In the genomic region with DNA sequence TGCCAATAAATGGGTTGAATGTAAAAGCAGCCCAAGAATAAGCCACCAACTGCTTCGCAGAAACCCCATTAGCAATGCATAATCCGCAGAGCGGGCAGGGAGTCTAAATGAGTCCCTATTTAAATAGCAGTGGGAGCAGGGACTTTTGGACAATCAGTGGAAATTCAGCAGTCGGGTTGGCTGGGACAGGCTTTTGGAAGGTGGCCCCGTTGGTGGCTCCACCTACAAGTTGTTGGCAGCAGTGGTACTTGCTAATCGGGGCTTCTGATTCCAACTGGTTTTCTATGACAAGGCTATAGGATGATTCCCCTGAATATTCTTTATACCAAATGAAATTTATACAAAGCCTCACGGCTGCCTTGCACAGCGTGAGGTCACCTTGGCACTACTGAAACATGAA, we compare ENCODE assay signal across 21 cellular contexts.
DNase-seq lines count a peak whose midpoint lies in the region; ATAC-seq, FAIRE-seq and TF ChIP-seq lines count a peak whose summit lies in the region.
"Had no signal": no experiment of that assay in that cellular context is flagged by ENCODE, and none has a peak within 500 bp of the region (broad histone marks: within the 10 kb centered on the region; RNA-seq: fewer than 3 reads in every experiment).

No MANE protein-coding gene starts in this region.

- H3K27me3 ChIP-seq in left ventricle myocardium inferior (ENCODE audit: low read depth): no peaks in the 10 kb centered on the region
- H3K27me3 ChIP-seq: SJSA1 had no signal

- H3K4me1 Mint-ChIP-seq in WTC11: peaks cover 15% of the 10 kb centered on the region

- H3K4me1 ChIP-seq in left ventricle myocardium inferior: peaks cover 37% of the 10 kb centered on the region

- intact Hi-C loops in left ventricle myocardium inferior (cut with micrococcal nuclease): no loop called here
- intact Hi-C loops in posterior cingulate gyrus (cut with DNase I): no loop called here

- no peak overlapping the region for H3K27ac Mint-ChIP-seq in WTC11

- H3K36me3 Mint-ChIP-seq in WTC11: peaks cover 33% of the 10 kb centered on the region

- no peak overlapping the region for H3K4me3 Mint-ChIP-seq in WTC11

- in situ Hi-C loops in G401 (cut with HindIII; ENCODE audit: low sequenced_read_pairs): no loop called here

- TF ChIP-seq CTCF in WTC11 (IDR thresholded peaks at IDR 0.05) (no peak), left ventricle myocardium inferior (IDR thresholded peaks at IDR 0.05; ENCODE audit: borderline replicate concordance) (no peak), foreskin fibroblast (IDR thresholded peaks at IDR 0.05; ENCODE audit: low read depth, low read length) (no peak)

- H3K9me3 Mint-ChIP-seq in WTC11: no peaks in the 10 kb centered on the region

- CTCF ChIA-PET in WTC11 (lab: Charles Lee): no interaction called here

- ATAC-seq in WTC11: peak; percentile 32; the same call in 1 of the 2 replicates
- ATAC-seq: A549 had no signal

- H3K36me3 ChIP-seq in left ventricle myocardium inferior: peaks cover 40% of the 10 kb centered on the region

- POLR2A ChIA-PET in WTC11 (lab: Charles Lee): no interaction called here

- H3K27me3 Mint-ChIP-seq in WTC11 (ENCODE audit: low read depth): no peaks in the 10 kb centered on the region

- FAIRE-seq in GM19239 (lab: Jason Lieb, UNC): no peak
- FAIRE-seq: A549, H54, RCC 7860 had no signal

- peak overlapping the region; percentile 19 for H3K27ac ChIP-seq in left ventricle myocardium inferior (replicated peaks)
- H3K27ac ChIP-seq: A549, SJSA1 had no signal

- DNase-seq in G401 (ENCODE audit: low spot score) (peak; percentile 9), WTC11 (ENCODE audit: low spot score) (no peak), left ventricle myocardium inferior (no peak), posterior cingulate gyrus (peak in 6 of 10 donors; percentile 8 to 86 (median 20)), GM19239 (ENCODE audit: insufficient read length, low spot score) (no peak), NCI-H526 (lab: John Stamatoyannopoulos, UW) (no peak), foreskin fibroblast (no peak)
- DNase-seq: Calu3, DMS79 treated with DMSO at 0.1 percent for 48 hours, KBM-7, MV-4-11, NCI-H1105, NCI-H1436 treated with DMSO at 0.1 percent for 48 hours, NCI-H1930, NCI-H2107, NCI-H524, NCI-H774 had no signal

- H3K4me3 ChIP-seq in left ventricle myocardium inferior (no peak overlapping the region), foreskin fibroblast (ENCODE audit: low read depth in 1 of 2, low read length in 2 of 2) (no peak overlapping the region)
- H3K4me3 ChIP-seq: A549, SJSA1 had no signal

- no peaks in the 10 kb centered on the region for H3K9me3 ChIP-seq in left ventricle myocardium inferior (replicated peaks)
- H3K9me3 ChIP-seq: A549, SJSA1 had no signal

TF ChIP-seq in WTC11, 78 proteins besides CTCF, POLR2A, EP300 and RAD21:
- TF ChIP-seq, protein P1, sequence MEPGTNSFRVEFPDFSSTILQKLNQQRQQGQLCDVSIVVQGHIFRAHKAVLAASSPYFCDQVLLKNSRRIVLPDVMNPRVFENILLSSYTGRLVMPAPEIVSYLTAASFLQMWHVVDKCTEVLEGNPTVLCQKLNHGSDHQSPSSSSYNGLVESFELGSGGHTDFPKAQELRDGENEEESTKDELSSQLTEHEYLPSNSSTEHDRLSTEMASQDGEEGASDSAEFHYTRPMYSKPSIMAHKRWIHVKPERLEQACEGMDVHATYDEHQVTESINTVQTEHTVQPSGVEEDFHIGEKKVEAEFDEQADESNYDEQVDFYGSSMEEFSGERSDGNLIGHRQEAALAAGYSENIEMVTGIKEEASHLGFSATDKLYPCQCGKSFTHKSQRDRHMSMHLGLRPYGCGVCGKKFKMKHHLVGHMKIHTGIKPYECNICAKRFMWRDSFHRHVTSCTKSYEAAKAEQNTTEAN (CRISPR knock-in tag; IDR thresholded peaks at IDR 0.05): no peak
- TF ChIP-seq ZNF219 (CRISPR knock-in tag; IDR thresholded peaks at IDR 0.05; ENCODE audit: borderline replicate concordance) (no peak), RORB (CRISPR knock-in tag; IDR thresholded peaks at IDR 0.05) (no peak), SOX15 (CRISPR knock-in tag; IDR thresholded peaks at IDR 0.05) (no peak), HMGA2 (CRISPR knock-in tag; IDR thresholded peaks at IDR 0.05) (no peak), GABPB1 (CRISPR knock-in tag; IDR thresholded peaks at IDR 0.05) (no peak), NR1H2 (CRISPR knock-in tag; IDR thresholded peaks at IDR 0.05) (no peak), FOXK1 (CRISPR knock-in tag; IDR thresholded peaks at IDR 0.05) (no peak), MXD4 (CRISPR knock-in tag; IDR thresholded peaks at IDR 0.05; ENCODE audit: borderline replicate concordance) (no peak), GRHL2 (CRISPR knock-in tag; IDR thresholded peaks at IDR 0.05; ENCODE audit: insufficient replicate concordance, severe bottlenecking) (no peak), CREB1 (CRISPR knock-in tag; IDR thresholded peaks at IDR 0.05) (no peak)
- TF ChIP-seq, protein P2, sequence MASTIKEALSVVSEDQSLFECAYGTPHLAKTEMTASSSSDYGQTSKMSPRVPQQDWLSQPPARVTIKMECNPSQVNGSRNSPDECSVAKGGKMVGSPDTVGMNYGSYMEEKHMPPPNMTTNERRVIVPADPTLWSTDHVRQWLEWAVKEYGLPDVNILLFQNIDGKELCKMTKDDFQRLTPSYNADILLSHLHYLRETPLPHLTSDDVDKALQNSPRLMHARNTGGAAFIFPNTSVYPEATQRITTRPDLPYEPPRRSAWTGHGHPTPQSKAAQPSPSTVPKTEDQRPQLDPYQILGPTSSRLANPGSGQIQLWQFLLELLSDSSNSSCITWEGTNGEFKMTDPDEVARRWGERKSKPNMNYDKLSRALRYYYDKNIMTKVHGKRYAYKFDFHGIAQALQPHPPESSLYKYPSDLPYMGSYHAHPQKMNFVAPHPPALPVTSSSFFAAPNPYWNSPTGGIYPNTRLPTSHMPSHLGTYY (CRISPR knock-in tag; IDR thresholded peaks at IDR 0.05): no peak
- TF ChIP-seq, protein P3, sequence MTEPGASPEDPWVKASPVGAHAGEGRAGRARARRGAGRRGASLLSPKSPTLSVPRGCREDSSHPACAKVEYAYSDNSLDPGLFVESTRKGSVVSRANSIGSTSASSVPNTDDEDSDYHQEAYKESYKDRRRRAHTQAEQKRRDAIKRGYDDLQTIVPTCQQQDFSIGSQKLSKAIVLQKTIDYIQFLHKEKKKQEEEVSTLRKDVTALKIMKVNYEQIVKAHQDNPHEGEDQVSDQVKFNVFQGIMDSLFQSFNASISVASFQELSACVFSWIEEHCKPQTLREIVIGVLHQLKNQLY (CRISPR knock-in tag; IDR thresholded peaks at IDR 0.05): no peak
- TF ChIP-seq, protein P4, sequence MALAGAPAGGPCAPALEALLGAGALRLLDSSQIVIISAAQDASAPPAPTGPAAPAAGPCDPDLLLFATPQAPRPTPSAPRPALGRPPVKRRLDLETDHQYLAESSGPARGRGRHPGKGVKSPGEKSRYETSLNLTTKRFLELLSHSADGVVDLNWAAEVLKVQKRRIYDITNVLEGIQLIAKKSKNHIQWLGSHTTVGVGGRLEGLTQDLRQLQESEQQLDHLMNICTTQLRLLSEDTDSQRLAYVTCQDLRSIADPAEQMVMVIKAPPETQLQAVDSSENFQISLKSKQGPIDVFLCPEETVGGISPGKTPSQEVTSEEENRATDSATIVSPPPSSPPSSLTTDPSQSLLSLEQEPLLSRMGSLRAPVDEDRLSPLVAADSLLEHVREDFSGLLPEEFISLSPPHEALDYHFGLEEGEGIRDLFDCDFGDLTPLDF (CRISPR knock-in tag; IDR thresholded peaks at IDR 0.05): no peak
- TF ChIP-seq, protein P5, sequence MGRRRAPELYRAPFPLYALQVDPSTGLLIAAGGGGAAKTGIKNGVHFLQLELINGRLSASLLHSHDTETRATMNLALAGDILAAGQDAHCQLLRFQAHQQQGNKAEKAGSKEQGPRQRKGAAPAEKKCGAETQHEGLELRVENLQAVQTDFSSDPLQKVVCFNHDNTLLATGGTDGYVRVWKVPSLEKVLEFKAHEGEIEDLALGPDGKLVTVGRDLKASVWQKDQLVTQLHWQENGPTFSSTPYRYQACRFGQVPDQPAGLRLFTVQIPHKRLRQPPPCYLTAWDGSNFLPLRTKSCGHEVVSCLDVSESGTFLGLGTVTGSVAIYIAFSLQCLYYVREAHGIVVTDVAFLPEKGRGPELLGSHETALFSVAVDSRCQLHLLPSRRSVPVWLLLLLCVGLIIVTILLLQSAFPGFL (CRISPR knock-in tag; IDR thresholded peaks at IDR 0.05; ENCODE audit: borderline replicate concordance): no peak
- TF ChIP-seq, protein P6, sequence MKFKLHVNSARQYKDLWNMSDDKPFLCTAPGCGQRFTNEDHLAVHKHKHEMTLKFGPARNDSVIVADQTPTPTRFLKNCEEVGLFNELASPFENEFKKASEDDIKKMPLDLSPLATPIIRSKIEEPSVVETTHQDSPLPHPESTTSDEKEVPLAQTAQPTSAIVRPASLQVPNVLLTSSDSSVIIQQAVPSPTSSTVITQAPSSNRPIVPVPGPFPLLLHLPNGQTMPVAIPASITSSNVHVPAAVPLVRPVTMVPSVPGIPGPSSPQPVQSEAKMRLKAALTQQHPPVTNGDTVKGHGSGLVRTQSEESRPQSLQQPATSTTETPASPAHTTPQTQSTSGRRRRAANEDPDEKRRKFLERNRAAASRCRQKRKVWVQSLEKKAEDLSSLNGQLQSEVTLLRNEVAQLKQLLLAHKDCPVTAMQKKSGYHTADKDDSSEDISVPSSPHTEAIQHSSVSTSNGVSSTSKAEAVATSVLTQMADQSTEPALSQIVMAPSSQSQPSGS (CRISPR knock-in tag; IDR thresholded peaks at IDR 0.05; ENCODE audit: borderline replicate concordance, low read depth): no peak
TF ChIP-seq in WTC11: peak in this region for 0.

Comparison
In these comparisons a context has a peak if more than half of its experiments do, and no peak if none do; other contexts are left out.
1. DNase-seq: peak in G401 (single experiment) and posterior cingulate gyrus (6 of 10); none in WTC11 (single experiment), left ventricle myocardium inferior (single experiment), GM19239 (single experiment), NCI-H526 (0 of 2) and foreskin fibroblast (0 of 2).